8 cellular contexts compared by ENCODE assay signal in the genomic region with DNA sequence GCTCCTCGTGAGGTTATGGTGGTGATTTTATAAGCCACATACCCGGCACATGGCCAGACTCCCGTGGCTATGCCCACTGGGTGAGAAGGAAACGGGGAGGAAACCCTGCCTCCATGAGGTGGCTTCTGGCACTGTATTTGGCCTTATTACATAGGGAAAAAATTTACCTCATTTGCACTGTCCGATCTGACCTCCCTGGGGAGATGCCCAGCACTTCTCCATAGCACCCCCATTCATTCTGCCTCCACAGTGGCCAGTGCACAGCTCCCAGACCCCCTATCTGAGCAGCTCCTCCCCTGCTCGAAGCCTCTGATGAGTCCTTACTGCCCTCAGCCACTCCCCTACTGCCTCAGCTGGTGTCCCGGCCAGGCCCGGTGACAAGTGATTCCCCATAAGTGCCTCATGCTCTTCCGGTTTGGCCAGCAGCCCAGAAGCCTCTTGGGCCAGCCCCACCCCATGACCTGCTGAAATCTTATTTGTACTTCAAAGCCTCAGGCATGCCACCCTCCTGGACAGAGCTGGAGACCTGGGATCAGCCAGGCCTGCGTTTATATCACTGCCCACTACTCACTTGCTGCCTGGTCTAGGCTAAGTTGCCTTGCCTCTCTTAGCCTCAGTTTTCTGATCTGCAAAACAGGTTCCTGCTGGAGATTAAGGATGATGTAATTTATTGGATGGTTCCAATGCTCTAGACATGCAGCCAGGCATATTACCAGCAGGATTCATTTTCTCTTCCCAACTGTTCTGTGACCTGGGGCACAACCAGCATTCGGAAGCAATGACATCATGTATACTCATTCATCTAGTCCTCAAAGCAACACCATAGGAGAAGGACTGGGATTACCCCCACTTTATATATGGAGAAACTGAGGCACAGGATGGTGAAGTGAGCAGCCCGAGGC. TPM values are rescaled to one million over a fixed set of nuclear protein-coding genes. Genes with fewer than 3 reads are reported as not detected.
DNase-seq lines count a peak whose midpoint lies in the region; ATAC-seq and TF ChIP-seq lines count a peak whose summit lies in the region.

No MANE protein-coding gene starts in this region.

- CTCF ChIA-PET in PC-9 (lab: Charles Lee), result interaction anchor here (0.8 to 1.0 kb wide), 3 partner anchors 30 to 168 kb away, joined by 3 to 5 read pairs (median 3); no protein-coding TSS in a partner anchor

- H3K4me3 ChIP-seq in HL-60 (replicated peaks; ENCODE audit: insufficient read depth, low read length) (no peak overlapping the region), PC-9 (no peak overlapping the region), esophagus (ENCODE audit: low read depth in 1 of 2, low read length in 2 of 2) (no peak overlapping the region)

- H3K4me1 ChIP-seq in PC-9 (replicated peaks; ENCODE audit: insufficient read depth) (peaks cover 54% of the 10 kb centered on the region), esophagus (ENCODE audit: control insufficient read depth in 2 of 2, insufficient read depth in 2 of 2, low read length in 1 of 2) (peaks cover 7 to 55% of the 10 kb centered on the region in 2 donors)

- no peaks in the 10 kb centered on the region for H4K20me1 ChIP-seq in PC-9 (ENCODE audit: insufficient read depth)

- peak overlapping the region; percentile 48 for H3K4me2 ChIP-seq in PC-9

- H3K9me3 ChIP-seq in PC-9 (ENCODE audit: insufficient read depth, low read depth) (no peaks in the 10 kb centered on the region), esophagus (ENCODE audit: control insufficient read depth in 2 of 2, insufficient read depth in 1 of 2, low read depth in 1 of 2, low read length in 1 of 2) (no peaks in the 10 kb centered on the region)

- peak; percentile 78 for DNase-seq in ELF-1 (ENCODE audit: low read depth, low spot score)
- peak; percentile 52 to 76 for DNase-seq in HL-60 (ENCODE audit: low read depth in 1 of 2, low spot score in 1 of 2)
- DNase-seq in PC-9, result peak; percentile 90 to 93
- peak; percentile 43 for DNase-seq in omental fat pad (ENCODE audit: low spot score)
- DNase-seq in stimulated activated CD4-positive, alpha-beta T cell treated with anti-CD3 and anti-CD28 coated beads, Interleukin-4, amount 100 ng/mL, for 24 hours, result no peak

- H3K36me3 ChIP-seq in PC-9 (ENCODE audit: low read depth) (no peaks in the 10 kb centered on the region), esophagus (ENCODE audit: control insufficient read depth in 2 of 2, insufficient read depth in 2 of 2, low read length in 1 of 2) (no peaks in the 10 kb centered on the region)

- H3K27ac ChIP-seq in HL-60 (replicated peaks) (0 out of 2 replicates have a peak overlapping the region, but pooled peaks have one; percentile 10), PC-9 (peak overlapping the region; percentile 62), esophagus (ENCODE audit: low read depth in 2 of 2, low read length in 1 of 2) (peak overlapping the region; percentile 22 to 83)

- peaks cover 36% of the 10 kb centered on the region; the same call in 1 of the 2 replicates for H3F3A ChIP-seq in PC-9 (ENCODE audit: insufficient read depth, low read depth)

- no peak overlapping the region for H2AFZ ChIP-seq in PC-9

- H3K79me2 ChIP-seq in PC-9 (ENCODE audit: low read depth), result no peaks in the 10 kb centered on the region

- no peaks in the 10 kb centered on the region for H3K27me3 ChIP-seq in HL-60 (ENCODE audit: insufficient read depth, poor library complexity, severe bottlenecking)
- H3K27me3 ChIP-seq in PC-9 (ENCODE audit: insufficient read depth, low read depth), result no peaks in the 10 kb centered on the region
- H3K27me3 ChIP-seq in esophagus (ENCODE audit: control insufficient read depth in 1 of 2, insufficient read depth in 2 of 2, low read length in 2 of 2), result no peaks in the 10 kb centered on the region

- intact Hi-C loops in PC-9 (cut with micrococcal nuclease; ENCODE audit: unreplicated experiment), result loop anchor here (1.0 to 5.0 kb wide), 5 partner anchors 30 to 170 kb away; a partner anchor contains a TSS

- TF ChIP-seq CTCF in HL-60 (IDR thresholded peaks at IDR 0.05; ENCODE audit: insufficient read depth, low read length) (no peak), PC-9 (conservative IDR thresholded peaks at IDR 0.05) (no peak; the same call in 1 of the 2 replicates), omental fat pad (IDR thresholded peaks at IDR 0.05) (no peak)

- POLR2A ChIA-PET in PC-9 (lab: Charles Lee; ENCODE audit: unreplicated experiment), result interaction anchor here (0.6 kb wide), 2 partner anchors 26 to 219 kb away, joined by 3 read pairs; no protein-coding TSS in a partner anchor

- ATAC-seq in omental fat pad (ENCODE audit: low FRiP score), result peak; percentile 23
- ATAC-seq in GM21447 (IDR thresholded peaks at IDR 0.05; ENCODE audit: unreplicated experiment), result no peak
- ATAC-seq in GM19455 (IDR thresholded peaks at IDR 0.05; ENCODE audit: unreplicated experiment), result no peak

- no TSS peak for BruUV-seq in PC-9 (replicated peaks; lab: Mats Ljungman, UMichigan)

- WGBS in esophagus, 2 donors, result 30 to 38% methylated on average over 12 of the region's 12 CpGs

- no peaks in the 10 kb centered on the region for H3K9me2 ChIP-seq in PC-9 (ENCODE audit: insufficient read depth)

RNA-seq across cellular contexts. Expression of a gene that starts 30.6 kb away (rescaled TPM):
- total RNA-seq in PC-9 (2021) (84.9 and 122 TPM in 2 replicates), omental fat pad (10 to 100 TPM; 35.7 to 75.2 (median 56.4) TPM)
- 1 to 10 TPM; 2.5 to 3.8 TPM for polyA plus RNA-seq in esophagus

Comparison
In these comparisons a context has a peak if more than half of its experiments do, and no peak if none do; other contexts are left out.
1. H3K27ac ChIP-seq: peak in every context shown above with its lines; median percentile 62 in PC-9; 52 in esophagus; 10 in HL-60.